ENCODE assay signal across 23 cellular contexts in genomic region chr11:17594686-17595192, GRCh38. TPM values are rescaled to one million over a fixed set of nuclear protein-coding genes. Genes with fewer than 3 reads are reported as not detected.
"Had no signal": no experiment of that assay in that cellular context is flagged by ENCODE, and none has a peak within 500 bp of the region (broad histone marks: within the 10 kb centered on the region; RNA-seq: fewer than 3 reads in every experiment).

No MANE protein-coding gene starts in this region.

- H3K36me3 Mint-ChIP-seq: activated CD8-positive, alpha-beta memory T cell treated with anti-CD3 and anti-CD28 coated beads, Interleukin-2, amount 10 ng/mL, durations not matched to agents 7 days and 5 days; activated naive CD4-positive, alpha-beta T cell treated with anti-CD3 and anti-CD28 coated beads, Interleukin-2, amount 50 U/mL, for 24 hours had no signal

- H3K36me3 ChIP-seq: breast epithelium had no signal

- H3K9me3 ChIP-seq: breast epithelium had no signal

- DNase-seq: activated CD4-positive, alpha-beta T cell treated with anti-CD3 and anti-CD28 coated beads for 36 hours; activated CD8-positive, alpha-beta memory T cell treated with anti-CD3 and anti-CD28 coated beads, Interleukin-2, amount 10 ng/mL, durations not matched to agents 7 days and 5 days; activated gamma-delta T cell treated with Interleukin-2 at 50 U/mL for 16 hours; activated T-cell treated with anti-CD3 and anti-CD28 coated beads, Interleukin-2, amount 50 U/mL, for 4 hours; caudate nucleus; Karpas-422; MM.1S; NCI-H146; NCI-H187 treated with DMSO at 0.1 percent for 48 hours; NCI-H2081 treated with DMSO at 0.1 percent for 48 hours; NCI-H446; NCI-H524 treated with DMSO at 0.1 percent for 48 hours; NCI-H748 treated with DMSO at 0.1 percent for 48 hours; RPMI8226; T-helper 1 cell had no signal

- H3K4me1 ChIP-seq: breast epithelium had no signal

- H3K9me3 Mint-ChIP-seq: activated naive CD4-positive, alpha-beta T cell treated with anti-CD3 and anti-CD28 coated beads, Interleukin-2, amount 50 U/mL, for 24 hours; activated T-cell treated with anti-CD3 and anti-CD28 coated beads, Interleukin-2, amount 50 U/mL, for 4 hours had no signal

- H3K27me3 ChIP-seq: breast epithelium had no signal

- H3K27ac Mint-ChIP-seq: activated CD4-positive, alpha-beta T cell treated with anti-CD3 and anti-CD28 coated beads for 36 hours; activated CD8-positive, alpha-beta memory T cell treated with anti-CD3 and anti-CD28 coated beads, Interleukin-2, amount 10 ng/mL, durations not matched to agents 7 days and 5 days; activated naive CD4-positive, alpha-beta T cell treated with anti-CD3 and anti-CD28 coated beads, Interleukin-2, amount 50 U/mL, for 24 hours had no signal

- H3K4me3 ChIP-seq: breast epithelium, SK-N-MC had no signal

- H3K4me3 Mint-ChIP-seq: activated CD4-positive, alpha-beta T cell treated with anti-CD3 and anti-CD28 coated beads for 36 hours; activated CD8-positive, alpha-beta memory T cell treated with anti-CD3 and anti-CD28 coated beads, Interleukin-2, amount 10 ng/mL, durations not matched to agents 7 days and 5 days; activated naive CD4-positive, alpha-beta T cell treated with anti-CD3 and anti-CD28 coated beads, Interleukin-2, amount 50 U/mL, for 24 hours; activated T-cell treated with anti-CD3 and anti-CD28 coated beads, Interleukin-2, amount 50 U/mL, for 4 hours had no signal

- H3K27ac ChIP-seq: breast epithelium, SK-N-MC, VCaP had no signal

- H3K4me1 Mint-ChIP-seq: activated CD4-positive, alpha-beta T cell treated with anti-CD3 and anti-CD28 coated beads for 36 hours; activated CD8-positive, alpha-beta memory T cell treated with anti-CD3 and anti-CD28 coated beads, Interleukin-2, amount 10 ng/mL, durations not matched to agents 7 days and 5 days; activated naive CD4-positive, alpha-beta T cell treated with anti-CD3 and anti-CD28 coated beads, Interleukin-2, amount 50 U/mL, for 24 hours had no signal

RNA-seq across cellular contexts. Expression of gene OTOG, which starts 47.7 kb away (rescaled TPM):
- total RNA-seq: activated CD4-positive, alpha-beta T cell treated with anti-CD3 and anti-CD28 coated beads for 36 hours; activated CD8-positive, alpha-beta memory T cell treated with anti-CD3 and anti-CD28 coated beads, Interleukin-2, amount 10 ng/mL, durations not matched to agents 7 days and 5 days; activated T-cell treated with anti-CD3 and anti-CD28 coated beads, Interleukin-2, amount 50 U/mL, for 4 hours; aorta; breast epithelium; OCI-LY7; Right ventricle myocardium inferior; T-helper 2 cell treated with Interferon-gamma antibody and Interleukin-4, amounts not matched to agents 100 ng/mL and 5 ng/mL, for 36 hours had no signal
- polyA plus RNA-seq: aorta had no signal

RNA-seq across cellular contexts. Expression of gene USH1C, which starts 50.5 kb away (rescaled TPM):
- total RNA-seq: activated CD4-positive, alpha-beta T cell treated with anti-CD3 and anti-CD28 coated beads for 36 hours; activated CD8-positive, alpha-beta memory T cell treated with anti-CD3 and anti-CD28 coated beads, Interleukin-2, amount 10 ng/mL, durations not matched to agents 7 days and 5 days; activated T-cell treated with anti-CD3 and anti-CD28 coated beads, Interleukin-2, amount 50 U/mL, for 4 hours; aorta; OCI-LY7; Right ventricle myocardium inferior; T-helper 2 cell treated with Interferon-gamma antibody and Interleukin-4, amounts not matched to agents 100 ng/mL and 5 ng/mL, for 36 hours had no signal
